16 cellular contexts compared by ENCODE assay signal in the genomic region with DNA sequence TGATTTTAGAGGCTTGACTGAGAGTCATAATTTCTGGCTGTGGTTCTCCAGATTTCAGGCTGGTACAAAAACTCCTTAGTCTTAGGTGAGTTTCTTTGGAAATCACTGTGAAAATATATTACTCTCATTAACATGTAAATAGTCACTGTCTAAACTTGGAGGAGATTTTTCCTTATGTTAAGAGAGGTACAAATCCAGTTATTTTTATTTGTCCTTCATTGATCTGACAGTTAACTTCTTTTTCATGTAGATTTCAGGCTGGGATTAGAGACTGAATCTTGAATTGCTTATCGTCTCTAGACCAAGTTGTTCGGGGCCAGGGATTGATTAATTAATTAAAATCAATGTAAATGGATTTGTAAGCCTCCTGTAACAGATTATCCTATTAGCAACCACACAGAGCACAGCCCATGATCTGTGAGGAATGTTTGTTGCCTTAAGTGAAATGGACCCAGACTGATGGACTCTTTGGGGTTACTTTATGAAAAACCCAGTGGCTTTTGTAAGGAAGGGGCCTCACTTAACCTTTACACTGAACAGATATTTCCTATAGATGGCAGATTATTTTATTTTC. TPM values are rescaled to one million over a fixed set of nuclear protein-coding genes. Genes with fewer than 3 reads are reported as not detected.
A peak's percentile ranks its signal among the peaks of the same experiment; 100 is the strongest.
DNase-seq lines count a peak whose midpoint lies in the region; ATAC-seq and TF ChIP-seq lines count a peak whose summit lies in the region.
"Had no signal": no experiment of that assay in that cellular context is flagged by ENCODE, and none has a peak within 500 bp of the region (broad histone marks: within the 10 kb centered on the region; RNA-seq: fewer than 3 reads in every experiment).

No MANE protein-coding gene starts in this region.

- POLR2A ChIA-PET in activated CD4-positive, alpha-beta T cell treated with anti-CD3 and anti-CD28 coated beads, Interleukin-2, amount 10 ng/mL, durations not matched to agents 7 days and 5 days (lab: Charles Lee): no interaction called here

- TF ChIP-seq CTCF in endodermal cell (conservative IDR thresholded peaks at IDR 0.05) (no peak), nephron progenitor cell (IDR thresholded peaks at IDR 0.05) (no peak), upper lobe of left lung (IDR thresholded peaks at IDR 0.05) (no peak)

- no peak overlapping the region for H3K4me3 Mint-ChIP-seq in endodermal cell
- peak overlapping the region; percentile 54 for H3K4me3 Mint-ChIP-seq in nephron progenitor cell
- no peak overlapping the region for H3K4me3 Mint-ChIP-seq in activated CD4-positive, alpha-beta T cell treated with anti-CD3 and anti-CD28 coated beads, Interleukin-2, amount 10 ng/mL, durations not matched to agents 7 days and 5 days
- H3K4me3 Mint-ChIP-seq: activated T-helper 17 cell treated with anti-CD3 and anti-CD28 coated beads, Interleukin-2, amount 50 U/mL, for 72 hours; CD8-positive, alpha-beta T cell had no signal

- no peaks in the 10 kb centered on the region for H3K9me3 ChIP-seq in SJCRH30 (replicated peaks)
- H3K9me3 ChIP-seq in endodermal cell (ENCODE audit: control insufficient read depth, low read length): no peaks in the 10 kb centered on the region
- no peaks in the 10 kb centered on the region for H3K9me3 ChIP-seq in upper lobe of left lung

- ATAC-seq in upper lobe of left lung (ENCODE audit: low FRiP score in 2 of 2): no peak
- ATAC-seq: activated T-helper 17 cell treated with anti-CD3 and anti-CD28 coated beads, Interleukin-2, amount 50 U/mL, for 72 hours; CD8-positive, alpha-beta T cell had no signal

- no peak overlapping the region for H3K9ac ChIP-seq in endodermal cell (ENCODE audit: extremely low read depth, low read length, poor library complexity, severe bottlenecking)
- H3K9ac ChIP-seq: KMS-11 had no signal

- H3K27ac Mint-ChIP-seq in endodermal cell (peak overlapping the region; percentile 31), nephron progenitor cell (peak overlapping the region; percentile 99)
- no peak overlapping the region for H3K27ac Mint-ChIP-seq in activated CD4-positive, alpha-beta T cell treated with anti-CD3 and anti-CD28 coated beads, Interleukin-2, amount 10 ng/mL, durations not matched to agents 7 days and 5 days
- H3K27ac Mint-ChIP-seq: activated T-helper 17 cell treated with anti-CD3 and anti-CD28 coated beads, Interleukin-2, amount 50 U/mL, for 72 hours; CD8-positive, alpha-beta T cell had no signal

- no peak for TF ChIP-seq EP300 in upper lobe of left lung (IDR thresholded peaks at IDR 0.05)

- H3K36me3 Mint-ChIP-seq in endodermal cell (ENCODE audit: low read depth) (no peaks in the 10 kb centered on the region), nephron progenitor cell (ENCODE audit: low read depth) (no peaks in the 10 kb centered on the region)
- H3K36me3 Mint-ChIP-seq in activated CD4-positive, alpha-beta T cell treated with anti-CD3 and anti-CD28 coated beads, Interleukin-2, amount 10 ng/mL, durations not matched to agents 7 days and 5 days (ENCODE audit: low read depth): no peaks in the 10 kb centered on the region
- H3K36me3 Mint-ChIP-seq: CD8-positive, alpha-beta T cell had no signal

- DNase-seq in SJCRH30 (no peak), endodermal cell (peak; percentile 3), nephron progenitor cell (no peak), upper lobe of left lung (no peak), DMS153 treated with DMSO at 0.1 percent for 48 hours (lab: John Stamatoyannopoulos, UW; ENCODE audit: unreplicated experiment) (no peak), SHP77 (lab: John Stamatoyannopoulos, UW) (no peak)
- no peak for DNase-seq in activated CD4-positive, alpha-beta T cell treated with anti-CD3 and anti-CD28 coated beads, Interleukin-2, amount 10 ng/mL, durations not matched to agents 7 days and 5 days
- DNase-seq: activated CD4-positive, alpha-beta T cell treated with anti-CD3 and anti-CD28 coated beads for 1 hour; CD8-positive, alpha-beta T cell; central memory CD4-positive, alpha-beta T cell; NCI-H187 treated with DMSO at 0.1 percent for 48 hours; NCI-H774; stimulated activated CD4-positive, alpha-beta T cell treated with anti-CD3 and anti-CD28 coated beads, Interleukin-4, amount 100 ng/mL, for 1 hour; stimulated activated naive CD4-positive, alpha-beta T cell treated with Interleukin-2 at 50 U/mL for 16 hours had no signal

- no peak for TF ChIP-seq POLR2A in upper lobe of left lung (IDR thresholded peaks at IDR 0.05)

- H3K4me3 ChIP-seq in SJCRH30: no peak overlapping the region
- no peak overlapping the region for H3K4me3 ChIP-seq in endodermal cell (ENCODE audit: low read length)
- no peak overlapping the region for H3K4me3 ChIP-seq in upper lobe of left lung

- peaks cover 40% of the 10 kb centered on the region for H3K4me1 ChIP-seq in SJCRH30
- H3K4me1 ChIP-seq in endodermal cell (ENCODE audit: control insufficient read depth, insufficient read depth, low read length): peaks cover 34% of the 10 kb centered on the region
- peaks cover 36 to 53% (median 43%) of the 10 kb centered on the region in 4 donors for H3K4me1 ChIP-seq in upper lobe of left lung

- no peaks in the 10 kb centered on the region for H3K9me3 Mint-ChIP-seq in endodermal cell
- H3K9me3 Mint-ChIP-seq in nephron progenitor cell: no peaks in the 10 kb centered on the region
- no peaks in the 10 kb centered on the region for H3K9me3 Mint-ChIP-seq in activated CD4-positive, alpha-beta T cell treated with anti-CD3 and anti-CD28 coated beads, Interleukin-2, amount 10 ng/mL, durations not matched to agents 7 days and 5 days
- H3K9me3 Mint-ChIP-seq: activated T-helper 17 cell treated with anti-CD3 and anti-CD28 coated beads, Interleukin-2, amount 50 U/mL, for 72 hours; CD8-positive, alpha-beta T cell had no signal

- CTCF ChIA-PET in activated CD4-positive, alpha-beta T cell treated with anti-CD3 and anti-CD28 coated beads, Interleukin-2, amount 10 ng/mL, durations not matched to agents 7 days and 5 days (lab: Charles Lee): interaction anchor here (1.3 kb wide), 1 partner anchor 17 kb away, joined by 3 read pairs; no protein-coding TSS in a partner anchor

- H3K36me3 ChIP-seq in SJCRH30: no peaks in the 10 kb centered on the region; the same call in 1 of the 2 replicates
- peaks cover 9% of the 10 kb centered on the region for H3K36me3 ChIP-seq in endodermal cell (ENCODE audit: control insufficient read depth, insufficient read depth, low read length)
- H3K36me3 ChIP-seq in upper lobe of left lung: no peaks in the 10 kb centered on the region

- H3K27me3 Mint-ChIP-seq in endodermal cell (ENCODE audit: insufficient read depth): no peaks in the 10 kb centered on the region
- H3K27me3 Mint-ChIP-seq in nephron progenitor cell (ENCODE audit: low read depth, poor library complexity): no peaks in the 10 kb centered on the region
- peaks cover 81% of the 10 kb centered on the region for H3K27me3 Mint-ChIP-seq in activated CD4-positive, alpha-beta T cell treated with anti-CD3 and anti-CD28 coated beads, Interleukin-2, amount 10 ng/mL, durations not matched to agents 7 days and 5 days

- 83% methylated on average over 2 of the region's 2 CpGs; no CpG with 5 or more reads in 1 of the 2 experiments for WGBS in endodermal cell (ENCODE audit: insufficient coverage in 1 of 2, insufficient read length in 1 of 2), 2 experiments
- 87 to 90% methylated on average over 2 of the region's 2 CpGs for WGBS in upper lobe of left lung, 2 donors

- H3K27me3 ChIP-seq in SJCRH30 (no peaks in the 10 kb centered on the region), endodermal cell (ENCODE audit: control insufficient read depth, insufficient read depth, low read length, poor library complexity, severe bottlenecking) (no peaks in the 10 kb centered on the region), upper lobe of left lung (no peaks in the 10 kb centered on the region)

- H3K4me1 Mint-ChIP-seq in endodermal cell: peaks cover 56% of the 10 kb centered on the region
- peaks cover 100% of the 10 kb centered on the region for H3K4me1 Mint-ChIP-seq in nephron progenitor cell
- peaks cover 11% of the 10 kb centered on the region for H3K4me1 Mint-ChIP-seq in activated CD4-positive, alpha-beta T cell treated with anti-CD3 and anti-CD28 coated beads, Interleukin-2, amount 10 ng/mL, durations not matched to agents 7 days and 5 days

- H3K27ac ChIP-seq in SJCRH30: peak overlapping the region; percentile 76; the same call in 1 of the 2 replicates
- H3K27ac ChIP-seq in endodermal cell (ENCODE audit: low read depth, low read length): peak overlapping the region; percentile 93
- H3K27ac ChIP-seq in upper lobe of left lung: peak overlapping the region in 3 of 4 donors; percentile 82 to 92 (median 90)
- H3K27ac ChIP-seq: KMS-11 had no signal

RNA-seq across cellular contexts. Expression of a gene that starts 21.1 kb away (rescaled TPM):
- total RNA-seq in SJCRH30 (2014; rRNA removed; shearing (Covaris generic)): 80.2 and 84.4 TPM in 2 replicates
- total RNA-seq in endodermal cell (10 to 100 TPM; 76.4 to 94.4 TPM), upper lobe of left lung (100 to 1,000 TPM in 2 of 6 donors, 10 to 100 TPM in 4; 53.5 to 141 (median 80.2) TPM)
- polyA plus RNA-seq in endodermal cell (2013, experiment 1 of 2): 103 TPM
- polyA plus RNA-seq in endodermal cell (2013, experiment 2 of 2): 109 TPM
- total RNA-seq in activated CD4-positive, alpha-beta T cell treated with anti-CD3 and anti-CD28 coated beads, Interleukin-2, amount 10 ng/mL, durations not matched to agents 7 days and 5 days: under 1 TPM; 0.12 to 0.15 TPM
- total RNA-seq: CD8-positive, alpha-beta T cell had no signal

Comparison
In these comparisons a context has a peak if more than half of its experiments do, and no peak if none do; other contexts are left out.
1. RNA of a gene that starts 21.1 kb away (total RNA-seq): 76.4 to 94.4 TPM in endodermal cell, 80.2 to 84.4 TPM in SJCRH30 and 53.5 to 141 TPM in upper lobe of left lung; 0.12 to 0.15 TPM in activated CD4-positive, alpha-beta T cell treated with anti-CD3 and anti-CD28 coated beads, Interleukin-2, amount 10 ng/mL, durations not matched to agents 7 days and 5 days; every median in the first group is over 10 times any median in the second.
2. Peak in every context shown above with its lines, with median percentiles within 50 percentile points of each other: H3K27ac ChIP-seq.